In genomic region chr20:37525810-37526209, GRCh38 we compare ENCODE assay signal across 10 cellular contexts. TPM values are rescaled to one million over a fixed set of nuclear protein-coding genes. Genes with fewer than 3 reads are reported as not detected.
A peak's percentile ranks its signal among the peaks of the same experiment; 100 is the strongest.
DNase-seq lines count a peak whose midpoint lies in the region; ATAC-seq lines count a peak whose summit lies in the region.
"Had no signal": no experiment of that assay in that cellular context is flagged by ENCODE, and none has a peak within 500 bp of the region (broad histone marks: within the 10 kb centered on the region; RNA-seq: fewer than 3 reads in every experiment).

No MANE protein-coding gene starts in this region.

- H3K27ac ChIP-seq in iPS-20b (ENCODE audit: low read length), result no peak overlapping the region

- H3K4me1 ChIP-seq in iPS-20b (ENCODE audit: insufficient read depth, low read length), result peaks cover 26% of the 10 kb centered on the region

- peaks cover 10% of the 10 kb centered on the region for H3K27me3 Mint-ChIP-seq in T-helper 1 cell treated with Interleukin-12 subunit alpha and Interleukin-12 subunit beta and Interleukin-4 antibody, amounts not matched to agents 30 μg/mL and 1 μg/mL, for 36 hours (ENCODE audit: low read depth)
- H3K27me3 Mint-ChIP-seq in activated CD8-positive, alpha-beta T cell treated with anti-CD3 and anti-CD28 coated beads, Interleukin-2, amount 10 ng/mL, durations not matched to agents 7 days and 5 days (ENCODE audit: low read depth), result peaks cover 3% of the 10 kb centered on the region

- H3K9me3 ChIP-seq in iPS-20b (ENCODE audit: insufficient read depth, low read depth, low read length), result no peaks in the 10 kb centered on the region

- no peaks in the 10 kb centered on the region for H3K27me3 ChIP-seq in iPS-20b (ENCODE audit: insufficient read depth, low read length)

- POLR2A ChIA-PET in activated CD8-positive, alpha-beta T cell treated with anti-CD3 and anti-CD28 coated beads, Interleukin-2, amount 10 ng/mL, durations not matched to agents 7 days and 5 days (lab: Charles Lee), result no interaction called here

- H3K27ac Mint-ChIP-seq in T-helper 1 cell treated with Interleukin-12 subunit alpha and Interleukin-12 subunit beta and Interleukin-4 antibody, amounts not matched to agents 30 μg/mL and 1 μg/mL, for 36 hours, result no peak overlapping the region
- H3K27ac Mint-ChIP-seq in activated CD8-positive, alpha-beta T cell treated with anti-CD3 and anti-CD28 coated beads, Interleukin-2, amount 10 ng/mL, durations not matched to agents 7 days and 5 days, result no peak overlapping the region
- H3K27ac Mint-ChIP-seq in stimulated activated effector memory CD8-positive, alpha-beta T cell treated with anti-CD3 and anti-CD28 coated beads, Interleukin-12 subunit alpha, Interleukin-12 subunit beta, amount 100 ng/mL, for 72 hours, result peak overlapping the region; percentile 100

- no peaks in the 10 kb centered on the region for H3K9me3 Mint-ChIP-seq in T-helper 1 cell treated with Interleukin-12 subunit alpha and Interleukin-12 subunit beta and Interleukin-4 antibody, amounts not matched to agents 30 μg/mL and 1 μg/mL, for 36 hours
- H3K9me3 Mint-ChIP-seq in activated CD8-positive, alpha-beta T cell treated with anti-CD3 and anti-CD28 coated beads, Interleukin-2, amount 10 ng/mL, durations not matched to agents 7 days and 5 days (ENCODE audit: insufficient read depth), result no peaks in the 10 kb centered on the region
- no peaks in the 10 kb centered on the region for H3K9me3 Mint-ChIP-seq in stimulated activated effector memory CD8-positive, alpha-beta T cell treated with anti-CD3 and anti-CD28 coated beads, Interleukin-12 subunit alpha, Interleukin-12 subunit beta, amount 100 ng/mL, for 72 hours

- ATAC-seq in activated CD8-positive, alpha-beta T cell treated with anti-CD3 and anti-CD28 coated beads, Interleukin-2, amount 10 ng/mL, durations not matched to agents 7 days and 5 days, result no peak
- ATAC-seq in stimulated activated effector memory CD8-positive, alpha-beta T cell treated with anti-CD3 and anti-CD28 coated beads, Interleukin-12 subunit alpha, Interleukin-12 subunit beta, amount 100 ng/mL, for 72 hours, result no peak

- DNase-seq in T-helper 1 cell, result no peak
- DNase-seq in activated CD8-positive, alpha-beta T cell treated with anti-CD3 and anti-CD28 coated beads, Interleukin-2, amount 10 ng/mL, durations not matched to agents 7 days and 5 days, result no peak
- DNase-seq in stimulated activated effector memory CD8-positive, alpha-beta T cell treated with anti-CD3 and anti-CD28 coated beads, Interleukin-12 subunit alpha, Interleukin-12 subunit beta, amount 100 ng/mL, for 72 hours (ENCODE audit: low spot score in 2 of 2), result no peak
- no peak for DNase-seq in ureter (ENCODE audit: low spot score)
- DNase-seq in SIG-M5 treated with dmso at 0.1 percent for 504 hours (lab: John Stamatoyannopoulos, UW; ENCODE audit: unreplicated experiment), result no peak
- DNase-seq in GOT3 (lab: John Stamatoyannopoulos, UW), result no peak
- DNase-seq: activated CD4-positive, alpha-beta T cell treated with anti-CD3 and anti-CD28 coated beads, Interleukin-2, amount 50 U/mL, for 1 hour; NCI-H1092 had no signal

- H3K36me3 ChIP-seq in iPS-20b (ENCODE audit: insufficient read depth, low read depth, low read length), result no peaks in the 10 kb centered on the region

- H3K9ac ChIP-seq in iPS-20b (ENCODE audit: low read depth, low read length), result peak overlapping the region; percentile 50; the same call in 1 of the 2 replicates

- peaks cover 37% of the 10 kb centered on the region for H3K4me1 Mint-ChIP-seq in T-helper 1 cell treated with Interleukin-12 subunit alpha and Interleukin-12 subunit beta and Interleukin-4 antibody, amounts not matched to agents 30 μg/mL and 1 μg/mL, for 36 hours (ENCODE audit: low read depth)
- H3K4me1 Mint-ChIP-seq in activated CD8-positive, alpha-beta T cell treated with anti-CD3 and anti-CD28 coated beads, Interleukin-2, amount 10 ng/mL, durations not matched to agents 7 days and 5 days (ENCODE audit: low read depth), result peaks cover 36% of the 10 kb centered on the region
- peaks cover 58% of the 10 kb centered on the region for H3K4me1 Mint-ChIP-seq in stimulated activated effector memory CD8-positive, alpha-beta T cell treated with anti-CD3 and anti-CD28 coated beads, Interleukin-12 subunit alpha, Interleukin-12 subunit beta, amount 100 ng/mL, for 72 hours

- H3K4me3 ChIP-seq in iPS-20b (ENCODE audit: low read length), result peak overlapping the region; percentile 98

- peak overlapping the region; percentile 93 for H3K4me3 Mint-ChIP-seq in T-helper 1 cell treated with Interleukin-12 subunit alpha and Interleukin-12 subunit beta and Interleukin-4 antibody, amounts not matched to agents 30 μg/mL and 1 μg/mL, for 36 hours
- H3K4me3 Mint-ChIP-seq in activated CD8-positive, alpha-beta T cell treated with anti-CD3 and anti-CD28 coated beads, Interleukin-2, amount 10 ng/mL, durations not matched to agents 7 days and 5 days, result peak overlapping the region; percentile 92
- peak overlapping the region; percentile 89 for H3K4me3 Mint-ChIP-seq in stimulated activated effector memory CD8-positive, alpha-beta T cell treated with anti-CD3 and anti-CD28 coated beads, Interleukin-12 subunit alpha, Interleukin-12 subunit beta, amount 100 ng/mL, for 72 hours

- no peaks in the 10 kb centered on the region for H3K36me3 Mint-ChIP-seq in T-helper 1 cell treated with Interleukin-12 subunit alpha and Interleukin-12 subunit beta and Interleukin-4 antibody, amounts not matched to agents 30 μg/mL and 1 μg/mL, for 36 hours (ENCODE audit: low read depth)
- H3K36me3 Mint-ChIP-seq in activated CD8-positive, alpha-beta T cell treated with anti-CD3 and anti-CD28 coated beads, Interleukin-2, amount 10 ng/mL, durations not matched to agents 7 days and 5 days (ENCODE audit: low read depth), result peaks cover 5% of the 10 kb centered on the region
- peaks cover 28% of the 10 kb centered on the region for H3K36me3 Mint-ChIP-seq in stimulated activated effector memory CD8-positive, alpha-beta T cell treated with anti-CD3 and anti-CD28 coated beads, Interleukin-12 subunit alpha, Interleukin-12 subunit beta, amount 100 ng/mL, for 72 hours

- CTCF ChIA-PET in activated CD8-positive, alpha-beta T cell treated with anti-CD3 and anti-CD28 coated beads, Interleukin-2, amount 10 ng/mL, durations not matched to agents 7 days and 5 days (lab: Charles Lee), result interaction anchor here (0.9 kb wide), 1 partner anchor 133 kb away, joined by 3 read pairs; no protein-coding TSS in a partner anchor

RNA-seq across cellular contexts. Expression of gene BLCAP, which starts 1.9 kb away (rescaled TPM):
- total RNA-seq in activated CD8-positive, alpha-beta T cell treated with anti-CD3 and anti-CD28 coated beads, Interleukin-2, amount 10 ng/mL, durations not matched to agents 7 days and 5 days, result 10 to 100 TPM; 33.2 to 34.6 TPM
- total RNA-seq in ureter, result 178 TPM

RNA-seq across cellular contexts. Expression of gene NNAT, which starts 4.8 kb away (rescaled TPM):
- under 1 TPM in 1 of 2 experiments, not detected in 1; 0.32 TPM for total RNA-seq in activated CD8-positive, alpha-beta T cell treated with anti-CD3 and anti-CD28 coated beads, Interleukin-2, amount 10 ng/mL, durations not matched to agents 7 days and 5 days
- 0.52 TPM for total RNA-seq in ureter
